Comparison of ENCODE assay signal across 1 cellular context in the genomic region with DNA sequence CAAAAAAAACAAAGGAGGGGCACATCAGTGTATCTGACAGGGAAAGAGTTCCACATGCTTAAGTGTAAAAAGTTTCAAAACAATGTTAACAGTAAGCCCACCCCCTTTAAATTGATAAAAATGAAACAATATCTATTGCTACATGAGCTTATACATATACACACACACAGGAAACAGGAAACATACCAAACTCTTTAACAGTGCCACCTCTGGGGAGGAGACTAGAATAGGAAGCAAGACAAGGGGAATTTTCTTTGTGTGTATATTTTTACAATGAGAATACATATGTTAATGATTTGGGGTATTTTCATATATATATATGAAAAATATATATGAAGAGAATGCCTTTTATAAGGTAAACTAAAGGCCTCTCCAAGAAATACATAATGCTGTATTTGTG.
TF ChIP-seq lines count a peak whose summit lies in the region.

No MANE protein-coding gene starts in this region.

TF ChIP-seq in IMR-90, 13 proteins besides CTCF, POLR2A, EP300 and RAD21 (continued from another document):
- TF ChIP-seq NFE2L2 (IDR thresholded peaks at IDR 0.05; ENCODE audit: low read depth, low read length) (no peak), FOS (IDR thresholded peaks at IDR 0.05; ENCODE audit: low read depth, low read length) (no peak), SMC3 (IDR thresholded peaks at IDR 0.05; ENCODE audit: low read depth, low read length) (no peak), BHLHE40 (IDR thresholded peaks at IDR 0.05; ENCODE audit: low read depth, low read length) (no peak), CHD1 (IDR thresholded peaks at IDR 0.05; ENCODE audit: low read depth, low read length) (no peak), RFX5 (IDR thresholded peaks at IDR 0.05; ENCODE audit: low read depth, low read length) (no peak), MAFK (IDR thresholded peaks at IDR 0.05; ENCODE audit: low read depth, low read length) (no peak), MAZ (IDR thresholded peaks at IDR 0.05; ENCODE audit: borderline replicate concordance, low read depth, low read length) (no peak), CEBPB (IDR thresholded peaks at IDR 0.05; ENCODE audit: low read depth, low read length) (no peak), RCOR1 (IDR thresholded peaks at IDR 0.05; ENCODE audit: insufficient replicate concordance, low read length) (no peak)
- TF ChIP-seq, protein P1, sequence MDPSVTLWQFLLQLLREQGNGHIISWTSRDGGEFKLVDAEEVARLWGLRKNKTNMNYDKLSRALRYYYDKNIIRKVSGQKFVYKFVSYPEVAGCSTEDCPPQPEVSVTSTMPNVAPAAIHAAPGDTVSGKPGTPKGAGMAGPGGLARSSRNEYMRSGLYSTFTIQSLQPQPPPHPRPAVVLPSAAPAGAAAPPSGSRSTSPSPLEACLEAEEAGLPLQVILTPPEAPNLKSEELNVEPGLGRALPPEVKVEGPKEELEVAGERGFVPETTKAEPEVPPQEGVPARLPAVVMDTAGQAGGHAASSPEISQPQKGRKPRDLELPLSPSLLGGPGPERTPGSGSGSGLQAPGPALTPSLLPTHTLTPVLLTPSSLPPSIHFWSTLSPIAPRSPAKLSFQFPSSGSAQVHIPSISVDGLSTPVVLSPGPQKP (IDR thresholded peaks at IDR 0.05; ENCODE audit: borderline replicate concordance, low read depth, low read length) = no peak
- TF ChIP-seq, protein P2, sequence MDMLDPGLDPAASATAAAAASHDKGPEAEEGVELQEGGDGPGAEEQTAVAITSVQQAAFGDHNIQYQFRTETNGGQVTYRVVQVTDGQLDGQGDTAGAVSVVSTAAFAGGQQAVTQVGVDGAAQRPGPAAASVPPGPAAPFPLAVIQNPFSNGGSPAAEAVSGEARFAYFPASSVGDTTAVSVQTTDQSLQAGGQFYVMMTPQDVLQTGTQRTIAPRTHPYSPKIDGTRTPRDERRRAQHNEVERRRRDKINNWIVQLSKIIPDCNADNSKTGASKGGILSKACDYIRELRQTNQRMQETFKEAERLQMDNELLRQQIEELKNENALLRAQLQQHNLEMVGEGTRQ (IDR thresholded peaks at IDR 0.05; ENCODE audit: low read depth, low read length) = no peak
